8 cellular contexts compared by ENCODE assay signal in the genomic region with DNA sequence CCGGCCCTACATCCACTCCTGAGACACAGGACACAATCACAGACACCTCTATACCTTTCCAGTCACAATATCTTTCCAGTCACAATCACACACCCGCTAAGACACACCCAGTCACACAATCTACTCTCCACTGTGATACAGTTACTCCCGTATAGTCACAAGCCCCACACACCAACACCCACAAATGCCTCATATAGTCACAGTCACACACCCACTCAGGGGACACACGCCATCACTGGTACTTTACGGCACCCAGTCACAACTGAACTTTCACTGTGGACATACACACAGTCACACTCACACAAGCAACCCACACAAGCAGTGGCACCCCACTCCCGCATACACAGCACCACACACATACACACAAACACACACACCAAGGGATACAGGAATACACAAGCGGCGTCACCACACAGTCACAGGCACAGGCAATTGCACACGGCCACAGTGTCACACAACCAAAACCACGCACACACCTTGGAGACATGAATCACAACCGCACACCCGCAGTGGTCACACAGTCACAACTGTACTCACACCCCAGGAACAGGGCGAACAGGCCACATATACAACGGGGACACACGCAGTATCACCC. TPM values are rescaled to one million over a fixed set of nuclear protein-coding genes. Genes with fewer than 3 reads are reported as not detected.
DNase-seq lines count a peak whose midpoint lies in the region; ATAC-seq lines count a peak whose summit lies in the region.

No MANE protein-coding gene starts in this region.

- H3K36me3 ChIP-seq in thymus (ENCODE audit: control insufficient read depth, insufficient read depth) = peaks cover 2% of the 10 kb centered on the region

- no peak overlapping the region for H3K4me3 Mint-ChIP-seq in activated T-helper 2 cell treated with anti-CD3 and anti-CD28 coated beads, Interferon-gamma antibody, Interleukin-2, Interleukin-4, amounts not matched to agents 10 μg/mL and 5 μg/mL and 100 μg/mL, durations not matched to agents 14 hours and 24 hours and 36 hours (ENCODE audit: low read depth)

- no peaks in the 10 kb centered on the region for H3K27me3 Mint-ChIP-seq in activated T-helper 2 cell treated with anti-CD3 and anti-CD28 coated beads, Interferon-gamma antibody, Interleukin-2, Interleukin-4, amounts not matched to agents 10 μg/mL and 5 μg/mL and 100 μg/mL, durations not matched to agents 14 hours and 24 hours and 36 hours (ENCODE audit: low read depth)

- H3K4me1 Mint-ChIP-seq in activated T-helper 2 cell treated with anti-CD3 and anti-CD28 coated beads, Interferon-gamma antibody, Interleukin-2, Interleukin-4, amounts not matched to agents 10 μg/mL and 5 μg/mL and 100 μg/mL, durations not matched to agents 14 hours and 24 hours and 36 hours (ENCODE audit: low read depth) = peaks cover 3% of the 10 kb centered on the region

- peak; percentile 39 for DNase-seq in stimulated activated CD4-positive, alpha-beta T cell treated with anti-CD3 and anti-CD28 coated beads, Interleukin-2, amount 100 ng/mL, for 4 hours (ENCODE audit: low read depth)
- no peak for DNase-seq in stimulated activated CD4-positive, alpha-beta T cell treated with anti-CD3 and anti-CD28 coated beads, Interleukin-4, amount 100 ng/mL, for 24 hours
- peak; percentile 9 for DNase-seq in activated T-helper 2 cell treated with anti-CD3 and anti-CD28 coated beads, Interferon-gamma antibody, Interleukin-2, Interleukin-4, amounts not matched to agents 10 μg/mL and 5 μg/mL and 100 μg/mL, durations not matched to agents 14 hours and 24 hours and 36 hours (ENCODE audit: low spot score)
- DNase-seq in left colon (peak in 1 of 2 donors; percentile 26), OCI-M1 (lab: John Stamatoyannopoulos, UW) (no peak), sciatic nerve (ENCODE audit: low spot score) (no peak), islet precursor cell (no peak)

- peak overlapping the region; percentile 96 for H3K27ac ChIP-seq in thymus (ENCODE audit: low read depth)

- peak overlapping the region; percentile 74 for H3K4me3 ChIP-seq in thymus (ENCODE audit: low read length)

- 37% methylated on average over 15 of the region's 15 CpGs for WGBS in thymus

- H3K27me3 ChIP-seq in thymus (ENCODE audit: control insufficient read depth, insufficient read depth) = no peaks in the 10 kb centered on the region

- H3K4me1 ChIP-seq in thymus (ENCODE audit: control insufficient read depth, insufficient read depth, low read length) = peaks cover 4% of the 10 kb centered on the region

- no peaks in the 10 kb centered on the region for H3K9me3 ChIP-seq in thymus (ENCODE audit: control insufficient read depth)

- no peak overlapping the region for H3K27ac Mint-ChIP-seq in activated T-helper 2 cell treated with anti-CD3 and anti-CD28 coated beads, Interferon-gamma antibody, Interleukin-2, Interleukin-4, amounts not matched to agents 10 μg/mL and 5 μg/mL and 100 μg/mL, durations not matched to agents 14 hours and 24 hours and 36 hours

- peak; percentile 10 for ATAC-seq in left colon
- no peak for ATAC-seq in sciatic nerve

- H3K9me3 Mint-ChIP-seq in activated T-helper 2 cell treated with anti-CD3 and anti-CD28 coated beads, Interferon-gamma antibody, Interleukin-2, Interleukin-4, amounts not matched to agents 10 μg/mL and 5 μg/mL and 100 μg/mL, durations not matched to agents 14 hours and 24 hours and 36 hours = peaks cover 5% of the 10 kb centered on the region

- intact Hi-C loops in activated T-helper 2 cell treated with anti-CD3 and anti-CD28 coated beads, Interferon-gamma antibody, Interleukin-2, Interleukin-4, amounts not matched to agents 10 μg/mL and 5 μg/mL and 100 μg/mL, durations not matched to agents 14 hours and 24 hours and 36 hours (cut with micrococcal nuclease) = loop anchor here (1.0 to 10.0 kb wide), 11 partner anchors 73 to 1251 kb away; partner anchors contain the start of genes IGFLR1, LIN37, PSENEN and TBCB
- intact Hi-C loops in left colon (cut with DNase I, micrococcal nuclease) = no loop called here
- intact Hi-C loops in sciatic nerve (cut with DNase I) = no loop called here

- H3K36me3 Mint-ChIP-seq in activated T-helper 2 cell treated with anti-CD3 and anti-CD28 coated beads, Interferon-gamma antibody, Interleukin-2, Interleukin-4, amounts not matched to agents 10 μg/mL and 5 μg/mL and 100 μg/mL, durations not matched to agents 14 hours and 24 hours and 36 hours (ENCODE audit: low read depth) = peaks cover 24% of the 10 kb centered on the region

RNA-seq across cellular contexts. Expression of gene ZNF565, which starts 0.6 kb away (rescaled TPM):
- total RNA-seq in activated T-helper 2 cell treated with anti-CD3 and anti-CD28 coated beads, Interferon-gamma antibody, Interleukin-2, Interleukin-4, amounts not matched to agents 10 μg/mL and 5 μg/mL and 100 μg/mL, durations not matched to agents 14 hours and 24 hours and 36 hours = 1.5 and 2.4 TPM in 2 replicates
- total RNA-seq in left colon = 1 to 10 TPM; 2.8 to 3.4 TPM
- polyA plus RNA-seq in thymus = 3.0 TPM
- 8.5 TPM for total RNA-seq in sciatic nerve

RNA-seq across cellular contexts. Expression of gene ZNF146, which starts 1.0 kb away (rescaled TPM):
- total RNA-seq in activated T-helper 2 cell treated with anti-CD3 and anti-CD28 coated beads, Interferon-gamma antibody, Interleukin-2, Interleukin-4, amounts not matched to agents 10 μg/mL and 5 μg/mL and 100 μg/mL, durations not matched to agents 14 hours and 24 hours and 36 hours = 82.3 and 86.4 TPM in 2 replicates
- total RNA-seq in left colon (10 to 100 TPM; 33.9 to 40.6 TPM), sciatic nerve (52.7 TPM)
- 41.4 TPM for polyA plus RNA-seq in thymus

Comparison
In these comparisons a context has a peak if more than half of its experiments do, and no peak if none do; other contexts are left out.
1. DNase-seq: peak in stimulated activated CD4-positive, alpha-beta T cell treated with anti-CD3 and anti-CD28 coated beads, Interleukin-2, amount 100 ng/mL, for 4 hours (single experiment) and activated T-helper 2 cell treated with anti-CD3 and anti-CD28 coated beads, Interferon-gamma antibody, Interleukin-2, Interleukin-4, amounts not matched to agents 10 μg/mL and 5 μg/mL and 100 μg/mL, durations not matched to agents 14 hours and 24 hours and 36 hours (single experiment); none in stimulated activated CD4-positive, alpha-beta T cell treated with anti-CD3 and anti-CD28 coated beads, Interleukin-4, amount 100 ng/mL, for 24 hours (single experiment), OCI-M1 (single experiment), sciatic nerve (single experiment) and islet precursor cell (single experiment).